In the genomic region with DNA sequence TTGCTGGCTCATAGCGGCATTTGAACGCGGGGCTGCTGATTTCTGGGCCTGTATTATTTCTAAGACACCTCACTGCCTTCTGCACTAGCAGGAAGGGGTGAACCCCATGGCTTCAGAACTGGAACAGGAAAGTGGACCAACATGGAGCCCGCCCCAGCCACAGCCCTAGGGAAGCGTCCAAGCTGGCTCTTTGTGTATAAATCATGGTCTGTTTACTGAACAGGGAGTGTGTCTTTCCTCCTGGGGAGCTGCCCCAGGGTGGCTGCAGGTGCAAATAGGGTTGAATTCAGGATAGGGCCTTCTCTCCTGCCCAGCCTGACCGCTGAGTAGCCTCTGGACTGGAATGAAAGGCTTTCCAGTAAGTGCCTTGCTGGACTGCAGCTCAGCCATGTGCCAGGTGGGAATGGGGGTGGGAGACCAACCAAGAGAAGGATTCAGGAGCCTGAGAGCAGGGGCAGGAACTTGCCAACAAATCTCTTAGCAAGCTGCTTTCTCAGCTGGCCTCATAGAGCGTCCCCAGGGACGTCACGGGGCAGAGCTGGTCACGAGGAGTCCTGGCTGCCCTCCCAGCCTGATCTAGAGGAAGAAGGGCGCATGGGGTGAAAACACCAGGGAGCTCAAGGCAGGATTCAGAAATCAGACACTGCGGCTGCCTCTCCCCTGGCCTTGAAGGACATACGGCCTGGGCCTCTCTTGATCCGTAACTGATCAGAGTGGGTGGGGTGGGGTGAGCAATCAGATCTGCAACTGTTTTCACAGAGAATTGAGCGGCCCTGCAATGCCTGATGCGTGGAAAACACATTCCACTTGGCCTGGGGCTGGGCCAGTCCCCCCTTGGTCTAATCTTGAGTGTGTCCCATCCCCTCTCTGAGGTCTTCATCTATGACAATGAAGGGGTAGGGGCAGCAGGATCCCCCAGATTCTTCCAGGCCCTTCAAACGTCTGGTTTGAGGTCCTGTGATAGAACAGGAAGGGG, we compare ENCODE assay signal across 9 cellular contexts. TPM values are rescaled to one million over a fixed set of nuclear protein-coding genes. Genes with fewer than 3 reads are reported as not detected.
DNase-seq lines count a peak whose midpoint lies in the region; ATAC-seq and TF ChIP-seq lines count a peak whose summit lies in the region.
"Had no signal": no experiment of that assay in that cellular context is flagged by ENCODE, and none has a peak within 500 bp of the region (broad histone marks: within the 10 kb centered on the region; RNA-seq: fewer than 3 reads in every experiment).

No MANE protein-coding gene starts in this region.

- no peaks in the 10 kb centered on the region for H3K4me1 Mint-ChIP-seq in immature natural killer cell

- POLR2A ChIA-PET in IMR-90 (lab: Charles Lee; ENCODE audit: unreplicated experiment), result no interaction called here

- TF ChIP-seq CTCF in IMR-90 (conservative IDR thresholded peaks at IDR 0.05; ENCODE audit: low read depth, low read length), result no peak

- peaks cover 8% of the 10 kb centered on the region; the same call in 1 of the 2 replicates for H3K4me1 ChIP-seq in IMR-90 (ENCODE audit: control insufficient read depth, insufficient read depth, low read length)

- no peak overlapping the region; the same call in 1 of the 2 replicates for H4K5ac ChIP-seq in IMR-90 (ENCODE audit: low read depth, low read length)

- H3K9me3 Mint-ChIP-seq in immature natural killer cell, result no peaks in the 10 kb centered on the region
- H3K9me3 Mint-ChIP-seq: stimulated activated naive CD8-positive, alpha-beta T cell treated with anti-CD3 and anti-CD28 coated beads, Interleukin-15, amount 100 ng/mL, for 72 hours had no signal

- no peaks in the 10 kb centered on the region; the same call in 1 of the 2 replicates for H3K27me3 ChIP-seq in IMR-90 (ENCODE audit: control insufficient read depth, insufficient read depth, low read length)

- no peak overlapping the region; the same call in 1 of the 2 replicates for H3K9ac ChIP-seq in IMR-90 (ENCODE audit: low read depth, low read length)

- H2AK9ac ChIP-seq in IMR-90 (replicated peaks; ENCODE audit: low read depth, low read length, poor library complexity), result peak overlapping the region; percentile 22

- no peak overlapping the region for H3K23ac ChIP-seq in IMR-90 (ENCODE audit: low read depth, low read length)

- no peak overlapping the region for H2BK15ac ChIP-seq in IMR-90 (ENCODE audit: low read depth, low read length)

- H3K18ac ChIP-seq in IMR-90 (ENCODE audit: low read depth, low read length), result peak overlapping the region; percentile 19; the same call in 1 of the 2 replicates

- H3K27ac Mint-ChIP-seq in immature natural killer cell, result no peak overlapping the region
- H3K27ac Mint-ChIP-seq: stimulated activated naive CD8-positive, alpha-beta T cell treated with anti-CD3 and anti-CD28 coated beads, Interleukin-15, amount 100 ng/mL, for 72 hours had no signal

- peak overlapping the region; percentile 4; the same call in 1 of the 2 replicates for H3K27ac ChIP-seq in IMR-90 (ENCODE audit: insufficient read depth, low read length)

- intact Hi-C loops in IMR-90 (cut with micrococcal nuclease), result loop anchor here (1.0 kb wide), 2 partner anchors 46 to 124 kb away; no protein-coding TSS in a partner anchor

- CTCF ChIA-PET in IMR-90 (lab: Yijun Ruan, JAX), result interaction anchor here (1.1 kb wide), 2 partner anchors 21 to 48 kb away, joined by 3 read pairs; no protein-coding TSS in a partner anchor

- peak overlapping the region; percentile 48 for H3K14ac ChIP-seq in IMR-90 (replicated peaks; ENCODE audit: low read depth, low read length)

- no peaks in the 10 kb centered on the region for H3K79me1 ChIP-seq in IMR-90 (ENCODE audit: low read depth in 1 of 2, low read length in 2 of 2)

- WGBS in IMR-90 (ENCODE audit: extremely low coverage in 2 of 2, insufficient read length in 1 of 2), 2 experiments, result 94% methylated on average over 3 of the region's 17 CpGs; no CpG with 5 or more reads in 1 of the 2 experiments

- H3K9me1 ChIP-seq in IMR-90 (ENCODE audit: insufficient read depth, low read length), result no peaks in the 10 kb centered on the region

- ATAC-seq in IMR-90 (ENCODE audit: low read depth) (peak; percentile 28), HG02840 (IDR thresholded peaks at IDR 0.05; ENCODE audit: low FRiP score, unreplicated experiment) (no peak)
- ATAC-seq: stimulated activated naive CD8-positive, alpha-beta T cell treated with anti-CD3 and anti-CD28 coated beads, Interleukin-15, amount 100 ng/mL, for 72 hours had no signal

- H3K56ac ChIP-seq in IMR-90 (ENCODE audit: extremely low read depth, insufficient read depth, low read length), result no peak overlapping the region

- H2AK5ac ChIP-seq in IMR-90 (ENCODE audit: low read depth, low read length), result peak overlapping the region; percentile 75; the same call in 1 of the 2 replicates

- no peaks in the 10 kb centered on the region for H3K36me3 ChIP-seq in IMR-90 (ENCODE audit: control insufficient read depth, insufficient read depth, low read length)

- dilution Hi-C loops in IMR-90 (cut with HindIII; ENCODE audit: low sequenced_read_pairs, unreplicated experiment), result no loop called here

- H2BK20ac ChIP-seq in IMR-90 (ENCODE audit: low read depth, low read length), result peak overlapping the region; percentile 45; the same call in 1 of the 2 replicates

- H2BK120ac ChIP-seq in IMR-90 (ENCODE audit: low read depth, low read length), result peak overlapping the region; percentile 60; the same call in 1 of the 2 replicates

- BruUV-seq in IMR-90 (replicated peaks; lab: Mats Ljungman, UMichigan), result no TSS peak

- DNase-seq in IMR-90, result peak; percentile 35
- peak in 53 of 58 donors; percentile 19 to 83 (median 57) for DNase-seq in anterior cingulate cortex (lab: John Stamatoyannopoulos, UW)
- peak; percentile 55 for DNase-seq in inferior parietal cortex (ENCODE audit: extremely low spot score)
- peak; percentile 94 for DNase-seq in smooth muscle cell of the brain vasculature (ENCODE audit: low read depth, low spot score)
- no peak for DNase-seq in immature natural killer cell
- DNase-seq in EL, result no peak
- DNase-seq in SW480 (ENCODE audit: low spot score), result no peak
- DNase-seq: stimulated activated naive CD8-positive, alpha-beta T cell treated with anti-CD3 and anti-CD28 coated beads, Interleukin-15, amount 100 ng/mL, for 72 hours had no signal

- peaks cover 3% of the 10 kb centered on the region for H3K9me3 ChIP-seq in IMR-90 (ENCODE audit: control insufficient read depth, insufficient read depth, low read length)

- H4K20me1 ChIP-seq in IMR-90 (ENCODE audit: insufficient read depth, low read length), result no peaks in the 10 kb centered on the region

- no peak overlapping the region for H4K91ac ChIP-seq in IMR-90 (ENCODE audit: insufficient read depth, low read depth, low read length)

- H2BK5ac ChIP-seq in IMR-90 (ENCODE audit: low read depth, low read length, poor library complexity, severe bottlenecking), result no peak overlapping the region

- H3K4me3 ChIP-seq in IMR-90 (ENCODE audit: insufficient read depth, low read depth, low read length), result no peak overlapping the region

- peak overlapping the region; percentile 15 for H2AFZ ChIP-seq in IMR-90 (replicated peaks; ENCODE audit: low read length, poor library complexity)

- H3K36me3 Mint-ChIP-seq in immature natural killer cell, result no peaks in the 10 kb centered on the region

- peak overlapping the region; percentile 8; the same call in 1 of the 2 replicates for H3K4ac ChIP-seq in IMR-90 (ENCODE audit: low read depth, low read length)

- TF ChIP-seq RAD21 in IMR-90 (IDR thresholded peaks at IDR 0.05; ENCODE audit: low read length), result no peak

- in situ Hi-C loops in IMR-90 (cut with MboI; ENCODE audit: low sequenced_read_pairs), result no loop called here

- H3K4me2 ChIP-seq in IMR-90 (ENCODE audit: low read depth, low read length), result no peak overlapping the region

- peak overlapping the region in 1 of 2 experiments; percentile 36; a peak in 1 of 4 replicates for H4K8ac ChIP-seq in IMR-90 (ENCODE audit: low read depth in 2 of 2, low read length in 2 of 2)

- TF ChIP-seq POLR2A in IMR-90 (IDR thresholded peaks at IDR 0.05; ENCODE audit: low read depth, low read length), result no peak

- H3K4me3 Mint-ChIP-seq in immature natural killer cell, result no peak overlapping the region
- H3K4me3 Mint-ChIP-seq: stimulated activated naive CD8-positive, alpha-beta T cell treated with anti-CD3 and anti-CD28 coated beads, Interleukin-15, amount 100 ng/mL, for 72 hours had no signal

- peaks cover 1 to 5% (median 2%) of the 10 kb centered on the region in 3 donors for H3K27me3 Mint-ChIP-seq in immature natural killer cell (ENCODE audit: low read depth in 3 of 3)
- H3K27me3 Mint-ChIP-seq: stimulated activated naive CD8-positive, alpha-beta T cell treated with anti-CD3 and anti-CD28 coated beads, Interleukin-15, amount 100 ng/mL, for 72 hours had no signal

TF ChIP-seq in IMR-90, 13 proteins besides CTCF, POLR2A, EP300 and RAD21:
- TF ChIP-seq MAFK (IDR thresholded peaks at IDR 0.05; ENCODE audit: low read depth, low read length) (no peak), BHLHE40 (IDR thresholded peaks at IDR 0.05; ENCODE audit: low read depth, low read length) (no peak), NFE2L2 (IDR thresholded peaks at IDR 0.05; ENCODE audit: low read depth, low read length) (no peak), MAZ (IDR thresholded peaks at IDR 0.05; ENCODE audit: borderline replicate concordance, low read depth, low read length) (no peak)
- TF ChIP-seq, protein P1, sequence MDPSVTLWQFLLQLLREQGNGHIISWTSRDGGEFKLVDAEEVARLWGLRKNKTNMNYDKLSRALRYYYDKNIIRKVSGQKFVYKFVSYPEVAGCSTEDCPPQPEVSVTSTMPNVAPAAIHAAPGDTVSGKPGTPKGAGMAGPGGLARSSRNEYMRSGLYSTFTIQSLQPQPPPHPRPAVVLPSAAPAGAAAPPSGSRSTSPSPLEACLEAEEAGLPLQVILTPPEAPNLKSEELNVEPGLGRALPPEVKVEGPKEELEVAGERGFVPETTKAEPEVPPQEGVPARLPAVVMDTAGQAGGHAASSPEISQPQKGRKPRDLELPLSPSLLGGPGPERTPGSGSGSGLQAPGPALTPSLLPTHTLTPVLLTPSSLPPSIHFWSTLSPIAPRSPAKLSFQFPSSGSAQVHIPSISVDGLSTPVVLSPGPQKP (IDR thresholded peaks at IDR 0.05; ENCODE audit: borderline replicate concordance, low read depth, low read length), result no peak
TF ChIP-seq in IMR-90: peak in this region for 0.

RNA-seq across cellular contexts. Expression of a gene that starts 56.5 kb away (rescaled TPM):
- 9.1 and 10.0 TPM in 2 replicates for total RNA-seq in IMR-90 (2012; rRNA removed)
- polyA plus RNA-seq in IMR-90 (2012; rRNA removed) (86.4 and 114 TPM in 2 replicates), immature natural killer cell (1 to 10 TPM in 1 of 3 donors, under 1 TPM in 2; 0.79 to 1.6 (median 0.90) TPM)
- polyA plus RNA-seq in IMR-90 (2012; cell fraction: cytosol; rRNA removed), result 67.8 and 132 TPM in 2 replicates
- polyA plus RNA-seq in IMR-90 (2012; cell fraction: nucleus; rRNA removed; ENCODE audit: low replicate concordance), result 82.8 and 113 TPM in 2 replicates

Comparison
In these comparisons a context has a peak if more than half of its experiments do, and no peak if none do; other contexts are left out.
1. DNase-seq: peak in IMR-90 (single experiment), anterior cingulate cortex (53 of 58), inferior parietal cortex (single experiment) and smooth muscle cell of the brain vasculature (single experiment); none in immature natural killer cell (0 of 3), EL (single experiment) and SW480 (single experiment).
2. RNA of a gene that starts 56.5 kb away (polyA plus RNA-seq): 67.8 to 132 TPM in IMR-90; 0.79 to 1.6 TPM in immature natural killer cell; every median in the first group is over 10 times any median in the second.